In the genomic region with DNA sequence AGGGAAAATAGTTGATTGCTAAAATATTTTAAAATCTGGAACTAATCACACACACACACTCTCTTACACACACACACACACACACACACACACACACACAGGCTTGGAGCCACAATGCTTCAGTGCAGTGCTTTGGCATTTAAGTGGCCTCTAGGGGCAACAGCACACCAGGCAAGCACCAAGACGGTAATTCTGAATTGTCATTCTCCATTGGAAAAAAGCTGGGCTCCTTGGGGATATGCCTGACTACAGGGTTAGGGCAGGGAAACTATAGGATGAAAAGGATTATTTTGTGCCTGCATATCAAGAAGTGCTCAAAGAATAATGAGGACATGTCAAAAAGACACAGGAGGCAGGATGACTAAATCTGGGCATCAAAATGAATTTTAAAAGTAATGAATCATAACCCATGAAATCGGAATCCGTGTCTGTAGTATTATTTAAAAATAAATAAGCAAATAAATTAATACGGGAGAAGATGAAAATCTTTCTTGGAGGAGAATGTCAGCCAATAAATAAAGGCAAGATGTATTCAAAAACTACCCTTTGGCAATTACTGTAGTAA, we compare ENCODE assay signal across 9 cellular contexts. TPM values are rescaled to one million over a fixed set of nuclear protein-coding genes. Genes with fewer than 3 reads are reported as not detected.
A peak's percentile ranks its signal among the peaks of the same experiment; 100 is the strongest.
DNase-seq lines count a peak whose midpoint lies in the region; ATAC-seq and TF ChIP-seq lines count a peak whose summit lies in the region.
"Had no signal": no experiment of that assay in that cellular context is flagged by ENCODE, and none has a peak within 500 bp of the region (broad histone marks: within the 10 kb centered on the region; RNA-seq: fewer than 3 reads in every experiment).

No MANE protein-coding gene starts in this region.

- intact Hi-C loops in thyroid gland (cut with DNase I): no loop called here

- H3K36me3 ChIP-seq in thyroid gland: peaks cover 0 to 4% of the 10 kb centered on the region in 2 donors

- peak; percentile 30 for ATAC-seq in GM21723 (IDR thresholded peaks at IDR 0.05; ENCODE audit: unreplicated experiment)

- peak; percentile 75 for TF ChIP-seq CTCF in astrocyte of the cerebellum (IDR thresholded peaks at IDR 0.05; ENCODE audit: low read depth, low read length, missing control alignments)
- peak in 4 of 6 experiments; percentile 7 to 35 (median 32) for TF ChIP-seq CTCF in thyroid gland (IDR thresholded peaks at IDR 0.05)

- 69 to 72% methylated on average over 4 of the region's 4 CpGs for WGBS in thyroid gland, 2 donors

- DNase-seq in NCI-H2081 (lab: John Stamatoyannopoulos, UW) (peak; percentile 36 to 70), NCI-H2081 treated with DMSO at 0.1 percent for 48 hours (lab: John Stamatoyannopoulos, UW) (no peak), NCI-H1092 (lab: John Stamatoyannopoulos, UW) (peak; percentile 61), astrocyte of the cerebellum (ENCODE audit: low read depth) (peak; percentile 31), iPS DF 19.7 (ENCODE audit: low read depth, low spot score) (peak; percentile 52), thyroid gland (peak; percentile 13 to 18), DMS79 treated with DMSO at 0.1 percent for 48 hours (lab: John Stamatoyannopoulos, UW) (no peak)

- no peaks in the 10 kb centered on the region for H3K9me3 ChIP-seq in thyroid gland

- no peak for TF ChIP-seq POLR2A in thyroid gland (IDR thresholded peaks at IDR 0.05)

- in situ Hi-C loops in astrocyte of the cerebellum (cut with HindIII; ENCODE audit: low sequenced_read_pairs): loop anchor here (25.0 kb wide), 1 partner anchor 542 kb away; no protein-coding TSS in a partner anchor

- H3K4me3 ChIP-seq in astrocyte of the cerebellum (ENCODE audit: low read depth, low read length) (no peak overlapping the region), thyroid gland (replicated peaks in 1 of 3) (no peak overlapping the region)

- no peaks in the 10 kb centered on the region for H3K27me3 ChIP-seq in thyroid gland

- H3K4me1 ChIP-seq in thyroid gland: no peaks in the 10 kb centered on the region

- H3K27ac ChIP-seq in thyroid gland: no peak overlapping the region

RNA-seq across cellular contexts. Expression of a gene that starts 30.4 kb away (rescaled TPM):
- 1 to 10 TPM in 1 of 4 donors, not detected in 3; 2.7 TPM for total RNA-seq in thyroid gland
- total RNA-seq: CD4-positive, alpha-beta T cell had no signal

Comparison
In these comparisons a context has a peak if more than half of its experiments do, and no peak if none do; other contexts are left out.
1. DNase-seq: peak in NCI-H2081 (2 of 2), NCI-H1092 (single experiment), astrocyte of the cerebellum (single experiment), iPS DF 19.7 (single experiment) and thyroid gland (2 of 2); none in NCI-H2081 treated with DMSO at 0.1 percent for 48 hours (single experiment) and DMS79 treated with DMSO at 0.1 percent for 48 hours (single experiment).